ENCODE assay signal across 12 cellular contexts in genomic region chr20:53930651-53931504, GRCh38.
A peak's percentile ranks its signal among the peaks of the same experiment; 100 is the strongest.
DNase-seq lines count a peak whose midpoint lies in the region; ATAC-seq, FAIRE-seq and TF ChIP-seq lines count a peak whose summit lies in the region.
"Had no signal": no experiment of that assay in that cellular context is flagged by ENCODE, and none has a peak within 500 bp of the region (broad histone marks: within the 10 kb centered on the region; RNA-seq: fewer than 3 reads in every experiment).

No MANE protein-coding gene starts in this region.

- H3K4me1 Mint-ChIP-seq in stimulated activated naive CD8-positive, alpha-beta T cell treated with anti-CD3 and anti-CD28 coated beads, Interleukin-15, Interleukin-2, amounts not matched to agents 100 ng/mL and 50 ng/mL, for 24 hours (ENCODE audit: low read depth) = peaks cover 70% of the 10 kb centered on the region
- H3K4me1 Mint-ChIP-seq in dendritic cell treated with granulocyte-macrophage colony-stimulating factor and Interleukin-4, amounts not matched to agents 40 ng/mL and 50 ng/mL, for 4 days (ENCODE audit: low read depth) = peaks cover 77% of the 10 kb centered on the region
- peaks cover 29% of the 10 kb centered on the region for H3K4me1 Mint-ChIP-seq in osteocyte (ENCODE audit: unreplicated experiment)

- DNase-seq in stimulated activated naive CD8-positive, alpha-beta T cell treated with anti-CD3 and anti-CD28 coated beads, Interleukin-15, Interleukin-2, amounts not matched to agents 100 U/mL and 50 U/mL, for 24 hours = no peak
- DNase-seq in NCI-H226 (peak; percentile 40), osteocyte (ENCODE audit: extremely low spot score, unreplicated experiment) (no peak), DMS79 treated with DMSO at 0.1 percent for 48 hours (lab: John Stamatoyannopoulos, UW) (no peak), frontal cortex (ENCODE audit: low spot score in 2 of 2) (no peak), NCI-H2196 (lab: John Stamatoyannopoulos, UW; ENCODE audit: unreplicated experiment) (no peak)
- DNase-seq: activated CD4-positive, alpha-beta memory T cell treated with anti-CD3 and anti-CD28 coated beads for 36 hours; amygdala; MG63; NCI-H526 had no signal

- no peak for TF ChIP-seq CTCF in osteocyte (IDR thresholded peaks at IDR 0.05)

- H3K9me3 Mint-ChIP-seq in stimulated activated naive CD8-positive, alpha-beta T cell treated with anti-CD3 and anti-CD28 coated beads, Interleukin-15, Interleukin-2, amounts not matched to agents 100 ng/mL and 50 ng/mL, for 24 hours = no peaks in the 10 kb centered on the region
- no peaks in the 10 kb centered on the region for H3K9me3 Mint-ChIP-seq in dendritic cell treated with granulocyte-macrophage colony-stimulating factor and Interleukin-4, amounts not matched to agents 40 ng/mL and 50 ng/mL, for 4 days
- peaks cover 5% of the 10 kb centered on the region for H3K9me3 Mint-ChIP-seq in osteocyte (ENCODE audit: unreplicated experiment)
- H3K9me3 Mint-ChIP-seq: activated CD4-positive, alpha-beta memory T cell treated with anti-CD3 and anti-CD28 coated beads for 36 hours had no signal

- H3K27ac Mint-ChIP-seq in stimulated activated naive CD8-positive, alpha-beta T cell treated with anti-CD3 and anti-CD28 coated beads, Interleukin-15, Interleukin-2, amounts not matched to agents 100 ng/mL and 50 ng/mL, for 24 hours = peak overlapping the region; percentile 50
- peak overlapping the region; percentile 48 for H3K27ac Mint-ChIP-seq in dendritic cell treated with granulocyte-macrophage colony-stimulating factor and Interleukin-4, amounts not matched to agents 40 ng/mL and 50 ng/mL, for 4 days
- no peak overlapping the region for H3K27ac Mint-ChIP-seq in osteocyte (ENCODE audit: unreplicated experiment)

- intact Hi-C loops in dendritic cell treated with granulocyte-macrophage colony-stimulating factor and Interleukin-4, amounts not matched to agents 40 ng/mL and 50 ng/mL, for 4 days (cut with micrococcal nuclease) = no loop called here

- ATAC-seq in stimulated activated naive CD8-positive, alpha-beta T cell treated with anti-CD3 and anti-CD28 coated beads, Interleukin-15, Interleukin-2, amounts not matched to agents 100 U/mL and 50 U/mL, for 24 hours = no peak

- H3K4me3 Mint-ChIP-seq in stimulated activated naive CD8-positive, alpha-beta T cell treated with anti-CD3 and anti-CD28 coated beads, Interleukin-15, Interleukin-2, amounts not matched to agents 100 ng/mL and 50 ng/mL, for 24 hours = no peak overlapping the region
- H3K4me3 Mint-ChIP-seq in dendritic cell treated with granulocyte-macrophage colony-stimulating factor and Interleukin-4, amounts not matched to agents 40 ng/mL and 50 ng/mL, for 4 days = no peak overlapping the region
- H3K4me3 Mint-ChIP-seq in osteocyte (ENCODE audit: unreplicated experiment) = no peak overlapping the region
- H3K4me3 Mint-ChIP-seq: activated CD4-positive, alpha-beta memory T cell treated with anti-CD3 and anti-CD28 coated beads for 36 hours had no signal

- H3K27me3 Mint-ChIP-seq in stimulated activated naive CD8-positive, alpha-beta T cell treated with anti-CD3 and anti-CD28 coated beads, Interleukin-15, Interleukin-2, amounts not matched to agents 100 ng/mL and 50 ng/mL, for 24 hours = no peaks in the 10 kb centered on the region
- no peaks in the 10 kb centered on the region for H3K27me3 Mint-ChIP-seq in dendritic cell treated with granulocyte-macrophage colony-stimulating factor and Interleukin-4, amounts not matched to agents 40 ng/mL and 50 ng/mL, for 4 days
- no peaks in the 10 kb centered on the region for H3K27me3 Mint-ChIP-seq in osteocyte (ENCODE audit: unreplicated experiment)
- H3K27me3 Mint-ChIP-seq: activated CD4-positive, alpha-beta memory T cell treated with anti-CD3 and anti-CD28 coated beads for 36 hours had no signal

- FAIRE-seq in frontal cortex (lab: Jason Lieb, UNC) = no peak

- H3K36me3 Mint-ChIP-seq in stimulated activated naive CD8-positive, alpha-beta T cell treated with anti-CD3 and anti-CD28 coated beads, Interleukin-15, Interleukin-2, amounts not matched to agents 100 ng/mL and 50 ng/mL, for 24 hours (ENCODE audit: low read depth) = no peaks in the 10 kb centered on the region
- H3K36me3 Mint-ChIP-seq in dendritic cell treated with granulocyte-macrophage colony-stimulating factor and Interleukin-4, amounts not matched to agents 40 ng/mL and 50 ng/mL, for 4 days (ENCODE audit: low read depth) = no peaks in the 10 kb centered on the region
- no peaks in the 10 kb centered on the region for H3K36me3 Mint-ChIP-seq in osteocyte (ENCODE audit: unreplicated experiment)
- H3K36me3 Mint-ChIP-seq: activated CD4-positive, alpha-beta memory T cell treated with anti-CD3 and anti-CD28 coated beads for 36 hours had no signal
